ENCODE assay signal across 8 cellular contexts in genomic region chr3:196518999-196519737, GRCh38.
DNase-seq lines count a peak whose midpoint lies in the region; ATAC-seq and TF ChIP-seq lines count a peak whose summit lies in the region.

No MANE protein-coding gene starts in this region.

- no peak overlapping the region for H3K4me3 ChIP-seq in fibroblast of mammary gland (ENCODE audit: control insufficient read depth, low read depth, low read length)

- peak; percentile 63 for TF ChIP-seq CTCF in GM12873 (IDR thresholded peaks at IDR 0.05; ENCODE audit: insufficient read depth, low read depth, low read length, missing control alignments)
- TF ChIP-seq CTCF in fibroblast of mammary gland (conservative IDR thresholded peaks at IDR 0.05; ENCODE audit: control insufficient read depth, insufficient read depth, low read depth, low read length) = peak; percentile 53

- no peak for ATAC-seq in GM18519 (IDR thresholded peaks at IDR 0.05; ENCODE audit: low FRiP score, unreplicated experiment)

- DNase-seq in AG08396 (ENCODE audit: low spot score) (peak; percentile 78), NK-92 (lab: John Stamatoyannopoulos, UW; ENCODE audit: unreplicated experiment) (peak; percentile 38), fibroblast of mammary gland (ENCODE audit: low read depth) (peak; percentile 84), pons (ENCODE audit: low spot score) (peak; percentile 29), germinal center (ENCODE audit: low spot score) (no peak)
- peak; percentile 76 for DNase-seq in activated CD8-positive, alpha-beta memory T cell treated with anti-CD3 and anti-CD28 coated beads, Interleukin-2, amount 50 U/mL, for 48 hours
